In the genomic region with DNA sequence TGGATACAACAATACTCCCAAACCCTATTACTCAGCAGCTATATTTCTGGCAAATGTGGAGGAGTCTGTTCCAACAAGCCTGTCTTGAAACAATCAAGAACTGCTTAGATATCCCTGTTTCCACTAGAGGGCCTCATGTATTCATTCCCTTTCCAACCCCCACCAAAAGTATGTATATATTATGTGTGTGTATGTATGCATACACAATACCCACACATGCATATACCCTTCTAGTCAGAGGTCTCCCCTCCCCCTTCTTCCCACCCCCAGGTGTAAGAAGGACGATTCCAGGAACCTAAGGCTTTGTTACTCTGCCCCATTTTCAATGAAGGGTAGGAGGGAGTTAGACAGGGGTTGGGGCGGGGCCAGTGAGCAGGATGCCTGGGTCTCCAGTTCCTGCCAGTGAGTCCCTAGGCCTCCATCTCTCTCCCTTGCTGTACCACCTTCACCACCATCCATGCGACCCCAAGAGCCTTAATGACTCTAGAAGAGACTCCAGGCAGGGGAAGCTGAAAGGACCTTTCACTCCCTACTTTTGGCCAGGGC, we compare ENCODE assay signal across 8 cellular contexts. TPM values are rescaled to one million over a fixed set of nuclear protein-coding genes. Genes with fewer than 3 reads are reported as not detected.
DNase-seq lines count a peak whose midpoint lies in the region; ATAC-seq and TF ChIP-seq lines count a peak whose summit lies in the region.

DGKA (plus strand) TSS at position 392 of the 546 bp plus-strand sequence. CDS start 5,342 bp downstream, outside the sequence.

- peaks cover 48% of the 10 kb centered on the region for H3K4me1 Mint-ChIP-seq in activated naive CD4-positive, alpha-beta T cell treated with anti-CD3 and anti-CD28 coated beads, Interleukin-2, amount 10 ng/mL, durations not matched to agents 7 days and 5 days

- H3K4me3 Mint-ChIP-seq in activated naive CD4-positive, alpha-beta T cell treated with anti-CD3 and anti-CD28 coated beads, Interleukin-2, amount 10 ng/mL, durations not matched to agents 7 days and 5 days = peak within 1 kb of the TSS; percentile 92

- peak within 1 kb of the TSS; percentile 63 for H3K4me3 ChIP-seq in Jurkat, Clone E6-1 (ENCODE audit: low read length)
- H3K4me3 ChIP-seq in SJSA1 (peak within 1 kb of the TSS; percentile 46), parathyroid adenoma (ENCODE audit: low read depth, low read length) (peak within 1 kb of the TSS; percentile 58), transverse colon (peak within 1 kb of the TSS; percentile 64 to 84 (median 72))

- no peak for TF ChIP-seq EP300 in transverse colon (IDR thresholded peaks at IDR 0.05; ENCODE audit: low read depth)

- WGBS in transverse colon (ENCODE audit: low coverage in 1 of 2), 2 donors = 38 to 42% methylated on average over 2 to 3 of the region's 3 CpGs

- H3K9me3 ChIP-seq in SJSA1 (replicated peaks) (no peaks in the 10 kb centered on the region), parathyroid adenoma (ENCODE audit: control insufficient read depth, low read length) (no peaks in the 10 kb centered on the region), transverse colon (no peaks in the 10 kb centered on the region)

- no peaks in the 10 kb centered on the region for H3K27me3 Mint-ChIP-seq in activated naive CD4-positive, alpha-beta T cell treated with anti-CD3 and anti-CD28 coated beads, Interleukin-2, amount 10 ng/mL, durations not matched to agents 7 days and 5 days

- peak within 1 kb of the TSS; percentile 15; the same call in 1 of the 2 replicates for H3K27ac ChIP-seq in SJSA1
- peak within 1 kb of the TSS; percentile 60 for H3K27ac ChIP-seq in parathyroid adenoma
- peak within 1 kb of the TSS; percentile 92 to 99 (median 98) for H3K27ac ChIP-seq in transverse colon

- TF ChIP-seq CTCF in parathyroid adenoma (IDR thresholded peaks at IDR 0.05) (peak; percentile 60), transverse colon (IDR thresholded peaks at IDR 0.05) (peak; percentile 50 to 80 (median 50))

- in situ Hi-C loops in transverse colon (cut with MboI; ENCODE audit: low pct_ligation_motif_present in 1 of 4, low pct_unique_long_range_greater_than_20kb in 1 of 4, low sequenced_read_pairs in 3 of 4) = loop anchor here in 2 of 4 donors (10.0 to 25.0 kb wide), 4 partner anchors 116 to 196 kb away; partner anchors contain the start of genes ORMDL2 (in 2 of the 2), SARNP (in 2 of the 2) and GDF11 (in 1 of the 2)

- CTCF ChIA-PET in activated naive CD4-positive, alpha-beta T cell treated with anti-CD3 and anti-CD28 coated beads, Interleukin-2, amount 10 ng/mL, durations not matched to agents 7 days and 5 days (lab: Charles Lee) = interaction anchor here (0.7 to 2.7 kb wide), 5 partner anchors 9 to 192 kb away, joined by 3 to 18 read pairs (median 3); partner anchors contain the start of genes DNAJC14 and RAB5B

- no peak for TF ChIP-seq POLR2A in transverse colon (IDR thresholded peaks at IDR 0.05)

- no peak within 1 kb of the TSS for H3K9ac ChIP-seq in parathyroid adenoma

- H3K4me1 ChIP-seq in SJSA1 (replicated peaks) (peaks cover 41% of the 10 kb centered on the region), parathyroid adenoma (peaks cover 13% of the 10 kb centered on the region), transverse colon (peaks cover 28 to 66% (median 58%) of the 10 kb centered on the region in 4 donors)

- H2AFZ ChIP-seq in parathyroid adenoma = peak within 1 kb of the TSS; percentile 92

- intact Hi-C loops in transverse colon (cut with DNase I; ENCODE audit: low total_unique reads) = no loop called here

- peak within 1 kb of the TSS; percentile 96 for H3K4me2 ChIP-seq in parathyroid adenoma (ENCODE audit: low read length)

- no peaks in the 10 kb centered on the region for H3K9me3 Mint-ChIP-seq in activated naive CD4-positive, alpha-beta T cell treated with anti-CD3 and anti-CD28 coated beads, Interleukin-2, amount 10 ng/mL, durations not matched to agents 7 days and 5 days

- peak; percentile 59 for DNase-seq in GDM1 (lab: John Stamatoyannopoulos, UW)
- DNase-seq in Jurkat, Clone E6-1 (ENCODE audit: low read depth, low spot score) = peak; percentile 96
- peak in 1 of 2 experiments; percentile 48 for DNase-seq in SJSA1 (ENCODE audit: low read depth in 1 of 2, low spot score in 2 of 2)
- peak; percentile 95 for DNase-seq in activated naive CD4-positive, alpha-beta T cell treated with anti-CD3 and anti-CD28 coated beads, Interleukin-2, amount 10 ng/mL, durations not matched to agents 7 days and 5 days
- DNase-seq in germinal center (ENCODE audit: low spot score) = peak; percentile 55
- DNase-seq in transverse colon = peak; percentile 73

- H3K36me3 Mint-ChIP-seq in activated naive CD4-positive, alpha-beta T cell treated with anti-CD3 and anti-CD28 coated beads, Interleukin-2, amount 10 ng/mL, durations not matched to agents 7 days and 5 days = peaks cover 60% of the 10 kb centered on the region

- H3K27me3 ChIP-seq in SJSA1 (replicated peaks) (no peaks in the 10 kb centered on the region), parathyroid adenoma (ENCODE audit: control insufficient read depth, insufficient read depth, low read length) (no peaks in the 10 kb centered on the region), transverse colon (no peaks in the 10 kb centered on the region)

- H3K79me2 ChIP-seq in parathyroid adenoma = peaks cover 15% of the 10 kb centered on the region

- no peak for ATAC-seq in GM21360 (IDR thresholded peaks at IDR 0.05; ENCODE audit: unreplicated experiment)

- peak within 1 kb of the TSS; percentile 100 for H3K27ac Mint-ChIP-seq in activated naive CD4-positive, alpha-beta T cell treated with anti-CD3 and anti-CD28 coated beads, Interleukin-2, amount 10 ng/mL, durations not matched to agents 7 days and 5 days

- peaks cover 13% of the 10 kb centered on the region for H3K36me3 ChIP-seq in SJSA1
- H3K36me3 ChIP-seq in parathyroid adenoma (ENCODE audit: control insufficient read depth, insufficient read depth, low read length) = no peaks in the 10 kb centered on the region
- no peaks in the 10 kb centered on the region for H3K36me3 ChIP-seq in transverse colon

RNA-seq across cellular contexts. Expression of gene DGKA, which starts in this region (rescaled TPM):
- 158 TPM for polyA plus RNA-seq in Jurkat, Clone E6-1 (2012; ENCODE audit: insufficient read depth, insufficient read length)
- 23.9 and 46.2 TPM in 2 replicates for total RNA-seq in SJSA1 (2014; rRNA removed; shearing (Covaris generic))
- 100 to 1,000 TPM; 101 to 268 (median 138) TPM for total RNA-seq in transverse colon

Comparison
In these comparisons a context has a peak if more than half of its experiments do, and no peak if none do; other contexts are left out.
1. H3K27ac ChIP-seq: peak in every context shown above with its lines; median percentile 98 in transverse colon; 60 in parathyroid adenoma; 15 in SJSA1.